In genomic region chr16:68985855-68986254, GRCh38 we compare ENCODE assay signal across 16 cellular contexts.
DNase-seq lines count a peak whose midpoint lies in the region; ATAC-seq, FAIRE-seq and TF ChIP-seq lines count a peak whose summit lies in the region.
"Had no signal": no experiment of that assay in that cellular context is flagged by ENCODE, and none has a peak within 500 bp of the region (broad histone marks: within the 10 kb centered on the region; RNA-seq: fewer than 3 reads in every experiment).

No MANE protein-coding gene starts in this region.

- H3K4ac ChIP-seq in IMR-90 (ENCODE audit: low read depth, low read length) = peak overlapping the region; percentile 24; the same call in 1 of the 2 replicates
- H3K4ac ChIP-seq in H1 (replicated peaks; ENCODE audit: insufficient read length, low read depth, low read length) = no peak overlapping the region
- no peak overlapping the region for H3K4ac ChIP-seq in mesenchymal stem cell (ENCODE audit: low read depth in 1 of 2, low read length in 2 of 2)

- H3K23me2 ChIP-seq in H1 (ENCODE audit: low read depth, low read length) = no peaks in the 10 kb centered on the region

- in situ Hi-C loops in IMR-90 (cut with MboI; ENCODE audit: low sequenced_read_pairs) = no loop called here

- H2BK15ac ChIP-seq in IMR-90 (ENCODE audit: low read depth, low read length) (peak overlapping the region; percentile 82; the same call in 2 of the 3 replicates), H1 (ENCODE audit: low read length) (peak overlapping the region; percentile 25; the same call in 1 of the 2 replicates), mesenchymal stem cell (ENCODE audit: low read depth, poor library complexity, severe bottlenecking) (no peak overlapping the region)

- no peaks in the 10 kb centered on the region for H3K9me3 ChIP-seq in IMR-90 (ENCODE audit: control insufficient read depth, insufficient read depth, low read length)
- H3K9me3 ChIP-seq in H1 (ENCODE audit: insufficient read depth in 2 of 2, low read depth in 1 of 2, low read length in 1 of 2) = no peaks in the 10 kb centered on the region
- no peaks in the 10 kb centered on the region for H3K9me3 ChIP-seq in mesenchymal stem cell (ENCODE audit: control insufficient read depth, low read length)
- H3K9me3 ChIP-seq: stomach had no signal

- no TSS peak for BruUV-seq in IMR-90 (replicated peaks; lab: Mats Ljungman, UMichigan)

- H3K9ac ChIP-seq in IMR-90 (ENCODE audit: low read depth, low read length) (peak overlapping the region; percentile 32; the same call in 1 of the 2 replicates), H1 (replicated peaks in 1 of 4; ENCODE audit: extremely low read depth in 1 of 4, low read depth in 3 of 4, low read length in 3 of 4) (no peak overlapping the region), mesenchymal stem cell (ENCODE audit: low read length) (peak overlapping the region; percentile 4)

- H4K5ac ChIP-seq in IMR-90 (ENCODE audit: low read depth, low read length) (peak overlapping the region; percentile 75; the same call in 1 of the 2 replicates), H1 (ENCODE audit: insufficient read length, low read depth, low read length) (peak overlapping the region; percentile 21)

- H3K56ac ChIP-seq in IMR-90 (ENCODE audit: extremely low read depth, insufficient read depth, low read length) (no peak overlapping the region), H1 (replicated peaks; ENCODE audit: insufficient read length, low read depth, low read length) (no peak overlapping the region)

- H3K23ac ChIP-seq in IMR-90 (ENCODE audit: low read depth, low read length) (peak overlapping the region; percentile 12; the same call in 1 of the 2 replicates), H1 (ENCODE audit: insufficient read length) (no peak overlapping the region), mesenchymal stem cell (ENCODE audit: low read length in 2 of 2) (no peak overlapping the region)

- no peak for TF ChIP-seq EP300 in H1 (IDR thresholded peaks at IDR 0.05; ENCODE audit: borderline replicate concordance in 1 of 2, low read depth in 2 of 2, low read length in 2 of 2)

- 0 out of 2 replicates have a peak overlapping the region, but pooled peaks have one; percentile 8 for H2BK20ac ChIP-seq in IMR-90 (ENCODE audit: low read depth, low read length)
- no peak overlapping the region for H2BK20ac ChIP-seq in H1 (ENCODE audit: low read length)

- H4K8ac ChIP-seq in IMR-90 (ENCODE audit: low read depth in 2 of 2, low read length in 2 of 2) (peak overlapping the region; percentile 26 to 53; a peak in 3 of 4 replicates), H1 (ENCODE audit: extremely low read depth, insufficient read depth, low read length) (no peak overlapping the region), mesenchymal stem cell (ENCODE audit: low read length) (no peak overlapping the region)

- H2BK120ac ChIP-seq in IMR-90 (ENCODE audit: low read depth, low read length) (no peak overlapping the region), H1 (replicated peaks; ENCODE audit: low read depth, low read length) (no peak overlapping the region), mesenchymal stem cell (ENCODE audit: low read depth, low read length) (no peak overlapping the region)

- H4K20me1 ChIP-seq in IMR-90 (ENCODE audit: insufficient read depth, low read length) = no peaks in the 10 kb centered on the region
- H4K20me1 ChIP-seq in H1 (replicated peaks in 1 of 2; ENCODE audit: control insufficient read depth in 1 of 2, insufficient read depth in 2 of 2, low read length in 2 of 2) = no peaks in the 10 kb centered on the region

- H3K27me3 ChIP-seq in IMR-90 (ENCODE audit: control insufficient read depth, insufficient read depth, low read length) (no peaks in the 10 kb centered on the region), H1 (replicated peaks in 1 of 4; ENCODE audit: control insufficient read depth in 3 of 4, extremely low read depth in 1 of 4, insufficient read depth in 3 of 4, low read length in 3 of 4) (no peaks in the 10 kb centered on the region), mesenchymal stem cell (ENCODE audit: control insufficient read depth in 1 of 2, insufficient read depth in 1 of 2, low read length in 2 of 2) (no peaks in the 10 kb centered on the region)
- H3K27me3 ChIP-seq: stomach had no signal

- H2AK9ac ChIP-seq in IMR-90 (replicated peaks; ENCODE audit: low read depth, low read length, poor library complexity) = no peak overlapping the region

- TF ChIP-seq RAD21 in IMR-90 (IDR thresholded peaks at IDR 0.05; ENCODE audit: low read length) = no peak
- no peak for TF ChIP-seq RAD21 in H1 (IDR thresholded peaks at IDR 0.05 in 1 of 2, conservative IDR thresholded peaks at IDR 0.05 in 1 of 2; ENCODE audit: low read depth in 2 of 2, low read length in 2 of 2)

- POLR2A ChIA-PET in IMR-90 (lab: Charles Lee; ENCODE audit: unreplicated experiment) = no interaction called here
- POLR2A ChIA-PET in H1 (lab: Charles Lee; ENCODE audit: partially characterized antibody) = interaction anchor here (1.0 to 1.6 kb wide), 2 partner anchors 14 to 123 kb away, joined by 3 to 6 read pairs; no protein-coding TSS in a partner anchor

- H2BK12ac ChIP-seq in H1 (ENCODE audit: low read depth, low read length) = no peak overlapping the region
- H2BK12ac ChIP-seq in mesenchymal stem cell (ENCODE audit: low read length in 2 of 2) = no peak overlapping the region

- H2BK5ac ChIP-seq in IMR-90 (ENCODE audit: low read depth, low read length, poor library complexity, severe bottlenecking) = peak overlapping the region; percentile 91
- H2BK5ac ChIP-seq in H1 (ENCODE audit: low read depth, low read length) = no peak overlapping the region
- no peak overlapping the region for H2BK5ac ChIP-seq in mesenchymal stem cell (ENCODE audit: low read depth, low read length, poor library complexity, severe bottlenecking)

- H3K18ac ChIP-seq in IMR-90 (ENCODE audit: low read depth, low read length) (peak overlapping the region; percentile 90; the same call in 1 of the 2 replicates), H1 (ENCODE audit: extremely low read depth, low read length) (no peak overlapping the region), mesenchymal stem cell (ENCODE audit: low read depth in 1 of 2, low read length in 2 of 2) (no peak overlapping the region)

- dilution Hi-C loops in IMR-90 (cut with HindIII; ENCODE audit: low sequenced_read_pairs, unreplicated experiment) = no loop called here

- TF ChIP-seq POLR2A in IMR-90 (IDR thresholded peaks at IDR 0.05; ENCODE audit: low read depth, low read length) = no peak
- no peak for TF ChIP-seq POLR2A in H1 (IDR thresholded peaks at IDR 0.05; ENCODE audit: control extremely low read depth in 1 of 2, low read depth in 2 of 2, low read length in 2 of 2)

- no peaks in the 10 kb centered on the region for H3K79me2 ChIP-seq in H1 (ENCODE audit: control insufficient read depth in 1 of 2, insufficient read depth in 2 of 2, low read length in 2 of 2)

- H3K4me3 ChIP-seq in IMR-90 (ENCODE audit: insufficient read depth, low read depth, low read length) (no peak overlapping the region), H1 (ENCODE audit: extremely low read depth in 1 of 4, insufficient read depth in 2 of 4, low read depth in 3 of 4, low read length in 4 of 4) (no peak overlapping the region), mesenchymal stem cell (ENCODE audit: insufficient read depth in 1 of 2, low read depth in 1 of 2, low read length in 2 of 2) (no peak overlapping the region)
- H3K4me3 ChIP-seq: coronary artery, stomach had no signal

- H3K79me1 ChIP-seq in IMR-90 (ENCODE audit: low read depth in 1 of 2, low read length in 2 of 2) (no peaks in the 10 kb centered on the region), H1 (ENCODE audit: low read depth, low read length) (no peaks in the 10 kb centered on the region), mesenchymal stem cell (replicated peaks; ENCODE audit: low read length, poor library complexity, severe bottlenecking) (no peaks in the 10 kb centered on the region)

- TF ChIP-seq CTCF in IMR-90 (conservative IDR thresholded peaks at IDR 0.05; ENCODE audit: low read depth, low read length) (no peak), H1 (IDR thresholded peaks at IDR 0.05; ENCODE audit: control extremely low read depth in 1 of 3, insufficient read depth in 1 of 3, low read depth in 1 of 3, low read length in 3 of 3) (no peak)

- H3K27ac ChIP-seq in IMR-90 (ENCODE audit: insufficient read depth, low read length) (peak overlapping the region; percentile 42; the same call in 1 of the 2 replicates), H1 (ENCODE audit: low read depth, low read length) (no peak overlapping the region), mesenchymal stem cell (ENCODE audit: low read length, poor library complexity, severe bottlenecking) (no peak overlapping the region)
- H3K27ac ChIP-seq: coronary artery, stomach had no signal

- DNase-seq in AG08396 (ENCODE audit: low spot score) (peak; percentile 14), IMR-90 (peak; percentile 94), H1 (ENCODE audit: low read depth in 1 of 2, low spot score in 2 of 2) (no peak), mesenchymal stem cell (peak; percentile 47), iPS-NIHi7 (ENCODE audit: extremely low spot score) (no peak), GF-D8 (lab: John Stamatoyannopoulos, UW) (no peak)
- DNase-seq in stimulated activated CD4-positive, alpha-beta T cell treated with anti-CD3 and anti-CD28 coated beads, Interleukin-2, amount 100 ng/mL, for 24 hours = no peak
- DNase-seq: activated CD4-positive, alpha-beta T cell treated with anti-CD3 and anti-CD28 coated beads, Interleukin-2, amount 10 ng/mL, durations not matched to agents 24 days and 14 days; activated T-cell treated with anti-CD3 and anti-CD28 coated beads, Interleukin-2, amount 50 U/mL, for 4 hours; MM.1S; NCI-H2029; SHP77; stomach; T1000 had no signal

- WGBS in IMR-90 (ENCODE audit: extremely low coverage in 2 of 2, insufficient read length in 1 of 2), 2 experiments = no CpG with 5 or more reads among the region's 2 CpGs
- 54% methylated on average over 2 of the region's 2 CpGs; no CpG with 5 or more reads in 1 of the 2 experiments for WGBS in H1 (ENCODE audit: extremely low coverage in 1 of 2, insufficient coverage in 1 of 2, insufficient read length in 1 of 2, insufficient replicate concordance in 2 of 2, low coverage in 1 of 2, low lambda C conversion rate in 2 of 2, missing lambda C conversion rate in 1 of 2), 2 experiments
- WGBS in mesenchymal stem cell = 68% methylated on average over 2 of the region's 2 CpGs

- no peak for FAIRE-seq in H1 (lab: Jason Lieb, UNC)

- H4K91ac ChIP-seq in IMR-90 (ENCODE audit: insufficient read depth, low read depth, low read length) (no peak overlapping the region), H1 (replicated peaks; ENCODE audit: insufficient read length, low read length) (no peak overlapping the region), mesenchymal stem cell (ENCODE audit: low read length) (no peak overlapping the region)

- H3K14ac ChIP-seq in IMR-90 (replicated peaks; ENCODE audit: low read depth, low read length) (peak overlapping the region; percentile 77), H1 (ENCODE audit: insufficient read length) (no peak overlapping the region), mesenchymal stem cell (ENCODE audit: low read length in 2 of 2) (no peak overlapping the region)

- H2AFZ ChIP-seq in IMR-90 (replicated peaks; ENCODE audit: low read length, poor library complexity) (peak overlapping the region; percentile 54), H1 (ENCODE audit: low read length) (no peak overlapping the region), mesenchymal stem cell (ENCODE audit: low read depth, low read length) (no peak overlapping the region)

- CTCF ChIA-PET in IMR-90 (lab: Yijun Ruan, JAX) (interaction anchor here (1.0 kb wide), 1 partner anchor 9 kb away, joined by 3 read pairs; no protein-coding TSS in a partner anchor), H1 (lab: Charles Lee; ENCODE audit: partially characterized antibody) (interaction anchor here (0.6 to 2.7 kb wide), 9 partner anchors 9 to 130 kb away, joined by 3 to 8 read pairs (median 4); no protein-coding TSS in a partner anchor)

- intact Hi-C loops in IMR-90 (cut with micrococcal nuclease) = no loop called here

- H3K4me2 ChIP-seq in IMR-90 (ENCODE audit: low read depth, low read length) = peak overlapping the region; percentile 41; the same call in 1 of the 2 replicates
- no peak overlapping the region for H3K4me2 ChIP-seq in H1 (ENCODE audit: insufficient read depth in 1 of 2, low read depth in 2 of 2, low read length in 2 of 2)
- H3K4me2 ChIP-seq in mesenchymal stem cell (ENCODE audit: low read length, poor library complexity, severe bottlenecking) = no peak overlapping the region

- ATAC-seq in IMR-90 (ENCODE audit: low read depth) (peak; percentile 81), GM18861 (IDR thresholded peaks at IDR 0.05; ENCODE audit: unreplicated experiment) (no peak)
- ATAC-seq: activated T-cell treated with anti-CD3 and anti-CD28 coated beads, Interleukin-2, amount 50 U/mL, for 4 hours had no signal

- H3K9me1 ChIP-seq in IMR-90 (ENCODE audit: insufficient read depth, low read length) = peaks cover 3% of the 10 kb centered on the region; the same call in 1 of the 2 replicates

- H2AK5ac ChIP-seq in IMR-90 (ENCODE audit: low read depth, low read length) (peak overlapping the region; percentile 49; the same call in 1 of the 2 replicates), H1 (ENCODE audit: low read depth, low read length) (no peak overlapping the region; the same call in 1 of the 2 replicates), mesenchymal stem cell (ENCODE audit: low read length, severe bottlenecking) (no peak overlapping the region)

- H3K36me3 ChIP-seq in IMR-90 (ENCODE audit: control insufficient read depth, insufficient read depth, low read length) (peaks cover 2% of the 10 kb centered on the region; the same call in 1 of the 2 replicates), H1 (ENCODE audit: control insufficient read depth in 2 of 4, insufficient read depth in 4 of 4, low read length in 3 of 4) (no peaks in the 10 kb centered on the region), mesenchymal stem cell (ENCODE audit: control insufficient read depth in 1 of 2, insufficient read depth in 2 of 2, low read depth in 1 of 2, low read length in 2 of 2) (peaks cover 0 to 3% of the 10 kb centered on the region in 2 experiments)

- peaks cover 10% of the 10 kb centered on the region for H3K4me1 ChIP-seq in IMR-90 (ENCODE audit: control insufficient read depth, insufficient read depth, low read length)
- H3K4me1 ChIP-seq in H1 (replicated peaks in 1 of 4; ENCODE audit: control insufficient read depth in 3 of 4, insufficient read depth in 4 of 4, low read length in 3 of 4) = peaks cover 0 to 9% (median 5%) of the 10 kb centered on the region in 4 experiments; a peak in 2 of 7 replicates
- peaks cover 2% of the 10 kb centered on the region for H3K4me1 ChIP-seq in mesenchymal stem cell (ENCODE audit: control insufficient read depth, insufficient read depth, low read depth, low read length)
- H3K4me1 ChIP-seq: stomach had no signal

Comparison
In these comparisons a context has a peak if more than half of its experiments do, and no peak if none do; other contexts are left out.
1. DNase-seq: peak in AG08396 (single experiment), IMR-90 (single experiment) and mesenchymal stem cell (single experiment); none in H1 (0 of 2), stimulated activated CD4-positive, alpha-beta T cell treated with anti-CD3 and anti-CD28 coated beads, Interleukin-2, amount 100 ng/mL, for 24 hours (0 of 2), iPS-NIHi7 (single experiment) and GF-D8 (single experiment).
2. H3K9ac ChIP-seq: peak in IMR-90 (single experiment) and mesenchymal stem cell (single experiment); none in H1 (0 of 4).
3. H4K8ac ChIP-seq: peak in IMR-90 (2 of 2); none in H1 (single experiment) and mesenchymal stem cell (single experiment).